8 cellular contexts compared by ENCODE assay signal in genomic region chr16:88705746-88706287, GRCh38. TPM values are rescaled to one million over a fixed set of nuclear protein-coding genes. Genes with fewer than 3 reads are reported as not detected.
DNase-seq lines count a peak whose midpoint lies in the region; ATAC-seq, FAIRE-seq and TF ChIP-seq lines count a peak whose summit lies in the region.

No MANE protein-coding gene starts in this region.

- H2AK5ac ChIP-seq in mesenchymal stem cell (ENCODE audit: low read length, severe bottlenecking): no peak overlapping the region

- H3K4me1 ChIP-seq in GM23338 (ENCODE audit: insufficient read depth) (peaks cover 5% of the 10 kb centered on the region; the same call in 1 of the 2 replicates), mesenchymal stem cell (ENCODE audit: control insufficient read depth, insufficient read depth, low read depth, low read length) (peaks cover 36% of the 10 kb centered on the region)

- H3K79me1 ChIP-seq in mesenchymal stem cell (replicated peaks; ENCODE audit: low read length, poor library complexity, severe bottlenecking): peaks cover 47% of the 10 kb centered on the region

- peak; percentile 17 for ATAC-seq in GM23338

- H3K27ac ChIP-seq in GM23338 (ENCODE audit: low read depth): no peak overlapping the region
- no peak overlapping the region for H3K27ac ChIP-seq in mesenchymal stem cell (ENCODE audit: low read length, poor library complexity, severe bottlenecking)

- peaks cover 44% of the 10 kb centered on the region for H3K79me2 ChIP-seq in GM23338 (replicated peaks; ENCODE audit: insufficient read depth)

- no peaks in the 10 kb centered on the region for H3K9me2 ChIP-seq in GM23338 (ENCODE audit: insufficient read depth)

- TF ChIP-seq CTCF in GM23338 (conservative IDR thresholded peaks at IDR 0.05; ENCODE audit: low read depth in 2 of 2) (no peak), NB4 (IDR thresholded peaks at IDR 0.05; ENCODE audit: low read depth, low read length) (no peak), choroid plexus epithelial cell (conservative IDR thresholded peaks at IDR 0.05; ENCODE audit: low read depth, low read length) (no peak)

- FAIRE-seq in GM12892 (lab: Jason Lieb, UNC) (peak; percentile 14), urothelium cell line (lab: Jason Lieb, UNC) (no peak)

- H3K4ac ChIP-seq in mesenchymal stem cell (ENCODE audit: low read depth in 1 of 2, low read length in 2 of 2): peak overlapping the region; percentile 54 to 68

- peak overlapping the region; percentile 81 for H2BK15ac ChIP-seq in mesenchymal stem cell (ENCODE audit: low read depth, poor library complexity, severe bottlenecking)

- H3F3A ChIP-seq in GM23338 (replicated peaks; ENCODE audit: low read depth): 0 out of 2 replicates have a peak, but pooled peaks cover 2% of the 10 kb centered on the region

- no peak overlapping the region for H2AFZ ChIP-seq in GM23338
- peak overlapping the region; percentile 90 for H2AFZ ChIP-seq in mesenchymal stem cell (ENCODE audit: low read depth, low read length)

- no peaks in the 10 kb centered on the region for H3K9me3 Mint-ChIP-seq in GM23338

- 1% methylated on average over 41 of the region's 67 CpGs for WGBS in mesenchymal stem cell

- H4K91ac ChIP-seq in mesenchymal stem cell (ENCODE audit: low read length): no peak overlapping the region

- H3K9me3 ChIP-seq in mesenchymal stem cell (ENCODE audit: control insufficient read depth, low read length): no peaks in the 10 kb centered on the region

- H2BK120ac ChIP-seq in mesenchymal stem cell (ENCODE audit: low read depth, low read length): no peak overlapping the region

- peaks cover 20% of the 10 kb centered on the region for H3K4me1 Mint-ChIP-seq in GM23338

- no peak overlapping the region for H2BK5ac ChIP-seq in mesenchymal stem cell (ENCODE audit: low read depth, low read length, poor library complexity, severe bottlenecking)

- H3K36me3 ChIP-seq in GM23338 (ENCODE audit: insufficient read depth) (no peaks in the 10 kb centered on the region), mesenchymal stem cell (ENCODE audit: control insufficient read depth in 1 of 2, insufficient read depth in 2 of 2, low read depth in 1 of 2, low read length in 2 of 2) (peaks cover 0 to 43% of the 10 kb centered on the region in 2 experiments)

- H3K27ac Mint-ChIP-seq in GM23338: no peak overlapping the region; the same call in 1 of the 2 replicates

- H3K4me3 ChIP-seq in GM23338: peak overlapping the region; percentile 92
- peak overlapping the region; percentile 95 for H3K4me3 ChIP-seq in NB4 (ENCODE audit: low read depth, low read length)
- H3K4me3 ChIP-seq in choroid plexus epithelial cell (ENCODE audit: low read depth, low read length): peak overlapping the region; percentile 96
- peak overlapping the region; percentile 95 to 99 for H3K4me3 ChIP-seq in mesenchymal stem cell (ENCODE audit: insufficient read depth in 1 of 2, low read depth in 1 of 2, low read length in 2 of 2)

- H3K9ac ChIP-seq in mesenchymal stem cell (ENCODE audit: low read length): peak overlapping the region; percentile 93

- H4K8ac ChIP-seq in mesenchymal stem cell (ENCODE audit: low read length): peak overlapping the region; percentile 78

- peaks cover 17% of the 10 kb centered on the region for H3K27me3 Mint-ChIP-seq in GM23338 (ENCODE audit: insufficient read depth, low read depth, poor library complexity)

- TF ChIP-seq POLR2A in GM12892 (IDR thresholded peaks at IDR 0.05; ENCODE audit: low read depth, low read length) (no peak), NB4 (IDR thresholded peaks at IDR 0.05; ENCODE audit: extremely low read depth, insufficient read length) (no peak)

- no peaks in the 10 kb centered on the region for H3K27me3 ChIP-seq in GM23338 (ENCODE audit: insufficient read depth)
- no peaks in the 10 kb centered on the region for H3K27me3 ChIP-seq in mesenchymal stem cell (ENCODE audit: control insufficient read depth in 1 of 2, insufficient read depth in 1 of 2, low read length in 2 of 2)

- H3K4me3 Mint-ChIP-seq in GM23338: peak overlapping the region; percentile 88

- DNase-seq in GM12892 (ENCODE audit: insufficient read length) (no peak), GM23338 (ENCODE audit: low spot score) (no peak), NB4 (ENCODE audit: low read depth) (no peak), choroid plexus epithelial cell (ENCODE audit: low read depth) (no peak), mesenchymal stem cell (no peak), urothelium cell line (ENCODE audit: low spot score) (peak; percentile 44), SIG-M5 (lab: John Stamatoyannopoulos, UW) (no peak), HT-29 (ENCODE audit: low spot score) (no peak)

- peak overlapping the region; percentile 99 for H3K4me2 ChIP-seq in GM23338
- H3K4me2 ChIP-seq in mesenchymal stem cell (ENCODE audit: low read length, poor library complexity, severe bottlenecking): peak overlapping the region; percentile 89

- no peak overlapping the region for H3K14ac ChIP-seq in mesenchymal stem cell (ENCODE audit: low read length in 2 of 2)

- peak overlapping the region in 1 of 2 experiments; percentile 26 for H3K23ac ChIP-seq in mesenchymal stem cell (ENCODE audit: low read length in 2 of 2)

- no peak overlapping the region for H2BK12ac ChIP-seq in mesenchymal stem cell (ENCODE audit: low read length in 2 of 2)

- peak overlapping the region; percentile 74 to 76 for H3K18ac ChIP-seq in mesenchymal stem cell (ENCODE audit: low read depth in 1 of 2, low read length in 2 of 2)

- peaks cover 5% of the 10 kb centered on the region for H4K20me1 ChIP-seq in GM23338 (replicated peaks; ENCODE audit: insufficient read depth)

- no peaks in the 10 kb centered on the region; the same call in 2 of the 3 replicates for H3K36me3 Mint-ChIP-seq in GM23338 (ENCODE audit: low read depth)

TF ChIP-seq in GM23338, 12 proteins besides CTCF, POLR2A, EP300 and RAD21:
- no peak for TF ChIP-seq CREB1 (CRISPR knock-in tag; IDR thresholded peaks at IDR 0.05; ENCODE audit: low read depth)
- TF ChIP-seq STAT1 (IDR thresholded peaks at IDR 0.05; ENCODE audit: unreplicated experiment): no peak
- no peak for TF ChIP-seq ZNF331 (CRISPR knock-in tag; IDR thresholded peaks at IDR 0.05; ENCODE audit: low read depth)

RNA-seq across cellular contexts. Expression of gene RNF166, which starts 0.4 kb away (rescaled TPM):
- 5.4 TPM for polyA plus RNA-seq in GM12892 (2012; ENCODE audit: missing spikeins)
- 39.6 and 43.4 TPM in 2 replicates for total RNA-seq in GM23338 (2014; rRNA removed; shearing (Covaris generic))
- 24.9 and 27.8 TPM in 2 replicates for polyA plus RNA-seq in GM23338 (2016; fragmentation: Nextera tagmentation; extraction: Ambion mirVana)
- polyA plus RNA-seq in mesenchymal stem cell (2013, experiment 1 of 2): 12.6 TPM
- polyA plus RNA-seq in mesenchymal stem cell (2013, experiment 2 of 2): 10.8 TPM
- total RNA-seq in HT-29 (2014; rRNA removed; shearing (Covaris generic)): 44.6 and 49.8 TPM in 2 replicates

RNA-seq across cellular contexts. Expression of gene CTU2, which starts 0.5 kb away (rescaled TPM):
- 7.5 TPM for polyA plus RNA-seq in GM12892 (2012; ENCODE audit: missing spikeins)
- total RNA-seq in GM23338 (2014; rRNA removed; shearing (Covaris generic)): 15.4 and 22.3 TPM in 2 replicates
- polyA plus RNA-seq in GM23338 (2016; fragmentation: Nextera tagmentation; extraction: Ambion mirVana): 25.7 and 33.6 TPM in 2 replicates
- polyA plus RNA-seq in mesenchymal stem cell (2013, experiment 1 of 2): 34.1 TPM
- polyA plus RNA-seq in mesenchymal stem cell (2013, experiment 2 of 2): 31.6 TPM
- 38.4 and 44.5 TPM in 2 replicates for total RNA-seq in HT-29 (2014; rRNA removed; shearing (Covaris generic))

RNA-seq across cellular contexts. Expression of gene SNAI3, which starts 19.5 kb away (rescaled TPM):
- polyA plus RNA-seq in GM12892 (2012; ENCODE audit: missing spikeins): 1.0 TPM
- 19.2 and 19.4 TPM in 2 replicates for total RNA-seq in GM23338 (2014; rRNA removed; shearing (Covaris generic))
- 10.0 and 10.3 TPM in 2 replicates for polyA plus RNA-seq in GM23338 (2016; fragmentation: Nextera tagmentation; extraction: Ambion mirVana)
- polyA plus RNA-seq in mesenchymal stem cell (2013, experiment 1 of 2): 0.06 TPM
- 0.10 TPM for polyA plus RNA-seq in mesenchymal stem cell (2013, experiment 2 of 2)
- total RNA-seq in HT-29 (2014; rRNA removed; shearing (Covaris generic)): 1.2 and 1.7 TPM in 2 replicates

RNA-seq across cellular contexts. Expression of gene MVD, which starts 42.9 kb away (rescaled TPM):
- 36.6 TPM for polyA plus RNA-seq in GM12892 (2012; ENCODE audit: missing spikeins)
- total RNA-seq in GM23338 (2014; rRNA removed; shearing (Covaris generic)): 144 and 149 TPM in 2 replicates
- 94.2 and 95.3 TPM in 2 replicates for polyA plus RNA-seq in GM23338 (2016; fragmentation: Nextera tagmentation; extraction: Ambion mirVana)
- polyA plus RNA-seq in mesenchymal stem cell (2013, experiment 1 of 2): 120 TPM
- 109 TPM for polyA plus RNA-seq in mesenchymal stem cell (2013, experiment 2 of 2)
- 100 and 109 TPM in 2 replicates for total RNA-seq in HT-29 (2014; rRNA removed; shearing (Covaris generic))

RNA-seq across cellular contexts. Expression of gene CYBA, which starts 55.0 kb away (rescaled TPM):
- 132 TPM for polyA plus RNA-seq in GM12892 (2012; ENCODE audit: missing spikeins)
- total RNA-seq in GM23338 (2014; rRNA removed; shearing (Covaris generic)): 228 and 275 TPM in 2 replicates
- polyA plus RNA-seq in GM23338 (2016; fragmentation: Nextera tagmentation; extraction: Ambion mirVana): 281 and 285 TPM in 2 replicates
- 319 TPM for polyA plus RNA-seq in mesenchymal stem cell (2013, experiment 1 of 2)
- polyA plus RNA-seq in mesenchymal stem cell (2013, experiment 2 of 2): 325 TPM
- 1,584 and 1,604 TPM in 2 replicates for total RNA-seq in HT-29 (2014; rRNA removed; shearing (Covaris generic))
